In the genomic region with DNA sequence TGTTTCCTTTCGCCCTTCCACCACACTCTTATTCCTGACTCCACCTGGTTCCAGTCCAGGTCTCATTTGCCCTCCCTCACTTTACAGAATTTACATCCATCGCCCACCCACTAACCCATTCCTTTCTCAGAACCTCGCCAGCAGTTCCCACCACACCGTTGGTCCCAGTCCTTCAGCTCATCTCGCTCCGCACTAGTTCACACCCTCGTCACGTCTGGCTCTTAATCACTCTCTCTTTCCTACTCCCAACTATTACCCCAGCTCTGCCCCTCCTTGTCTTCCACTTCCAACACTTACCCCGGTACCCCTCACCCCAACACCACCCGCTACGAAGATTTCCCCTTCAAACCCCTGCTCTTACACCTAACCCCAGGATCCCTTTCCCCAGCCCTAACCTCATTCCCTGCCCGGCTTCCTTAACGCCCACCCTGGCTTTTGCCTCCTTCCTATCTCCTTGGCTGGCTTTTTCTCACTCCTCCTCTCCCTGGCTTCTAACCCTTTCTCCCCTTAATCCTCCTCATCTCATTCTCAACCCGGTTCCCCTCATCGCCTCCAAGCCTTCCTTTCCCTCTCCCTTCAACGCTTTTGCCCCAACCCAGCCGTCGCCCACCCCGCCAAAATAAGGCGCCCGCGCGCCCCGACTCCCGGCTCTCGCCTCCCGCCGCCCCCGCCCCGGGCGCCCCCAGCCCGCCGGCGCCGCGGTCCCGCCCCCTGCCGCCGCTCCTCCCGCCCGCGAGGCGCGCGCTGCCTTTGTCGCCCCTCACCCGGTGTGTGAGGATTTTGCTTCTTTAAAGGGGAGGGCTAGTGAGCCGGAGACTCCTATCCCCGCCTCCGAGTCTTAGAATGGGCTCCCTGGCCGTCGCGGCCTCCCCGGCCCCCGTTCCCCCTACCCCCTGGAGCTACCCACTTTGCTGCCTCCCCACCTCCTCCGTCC, we compare ENCODE assay signal across 8 cellular contexts. TPM values are rescaled to one million over a fixed set of nuclear protein-coding genes. Genes with fewer than 3 reads are reported as not detected.
DNase-seq lines count a peak whose midpoint lies in the region; ATAC-seq, FAIRE-seq and TF ChIP-seq lines count a peak whose summit lies in the region.

No MANE protein-coding gene starts in this region.

- H3K9me3 ChIP-seq in psoas muscle = no peaks in the 10 kb centered on the region

- TF ChIP-seq CTCF in activated B cell treated with CpG ODN at 0.5 μM for 24 hours (IDR thresholded peaks at IDR 0.05) (no peak), glutamatergic neuron (IDR thresholded peaks at IDR 0.05; ENCODE audit: partially characterized antibody, unreplicated experiment) (no peak), psoas muscle (IDR thresholded peaks at IDR 0.05) (no peak)

- peak overlapping the region; percentile 81 for H3K4me3 ChIP-seq in psoas muscle

- POLR2A ChIA-PET in activated B cell treated with CpG ODN at 0.5 μM for 24 hours (lab: Charles Lee) = interaction anchor here (0.5 to 5.5 kb wide), 26 partner anchors 8 to 991 kb away, joined by 3 to 60 read pairs (median 6); partner anchors contain the start of genes BICRAL, BYSL, MED20 and TAF8

- H3K36me3 Mint-ChIP-seq in activated B cell treated with CpG ODN at 0.5 μM for 24 hours (ENCODE audit: low read depth) (peaks cover 8% of the 10 kb centered on the region), glutamatergic neuron (ENCODE audit: unreplicated experiment) (no peaks in the 10 kb centered on the region)

- FAIRE-seq in HTR-8/SVneo (lab: Jason Lieb, UNC) = no peak

- H3K27me3 Mint-ChIP-seq in activated B cell treated with CpG ODN at 0.5 μM for 24 hours = no peaks in the 10 kb centered on the region
- H3K27me3 Mint-ChIP-seq in glutamatergic neuron (ENCODE audit: unreplicated experiment) = peaks cover 4% of the 10 kb centered on the region

- H3K27ac Mint-ChIP-seq in activated B cell treated with CpG ODN at 0.5 μM for 24 hours (peak overlapping the region; percentile 95), glutamatergic neuron (ENCODE audit: unreplicated experiment) (no peak overlapping the region)

- peak overlapping the region; percentile 81 for H3K27ac ChIP-seq in psoas muscle

- H3K9me3 Mint-ChIP-seq in activated B cell treated with CpG ODN at 0.5 μM for 24 hours = no peaks in the 10 kb centered on the region
- H3K9me3 Mint-ChIP-seq in glutamatergic neuron (ENCODE audit: unreplicated experiment) = no peaks in the 10 kb centered on the region

- CTCF ChIA-PET in activated B cell treated with CpG ODN at 0.5 μM for 24 hours (lab: Charles Lee) = interaction anchor here (0.7 to 3.0 kb wide), 4 partner anchors 27 to 150 kb away, joined by 3 to 21 read pairs (median 8); partner anchors contain the start of genes BYSL and MED20

- intact Hi-C loops in activated B cell treated with CpG ODN at 0.5 μM for 24 hours (cut with micrococcal nuclease) = loop anchor here (1.0 to 5.0 kb wide), 8 partner anchors 27 to 1878 kb away; partner anchors contain the start of genes BYSL, CCND3, MED20 and NFYA
- intact Hi-C loops in psoas muscle (cut with DNase I) = loop anchor here in 1 of 2 donors (10.0 kb wide), 1 partner anchor 110 kb away; the partner anchor contains the start of genes PRICKLE4 and TOMM6

- H3K27me3 ChIP-seq in psoas muscle (ENCODE audit: insufficient read depth in 3 of 3, low read length in 2 of 3) = no peaks in the 10 kb centered on the region

- ATAC-seq in GM21447 (IDR thresholded peaks at IDR 0.05; ENCODE audit: unreplicated experiment) = peak; percentile 18
- ATAC-seq in activated B cell treated with CpG ODN at 0.5 μM for 24 hours (ENCODE audit: low read depth) = peak; percentile 40
- ATAC-seq in psoas muscle = peak; percentile 50 to 77 (median 60)

- DNase-seq in ELF-1 (ENCODE audit: low read depth, low spot score) = peak; percentile 39
- DNase-seq in HTR-8/SVneo (ENCODE audit: insufficient read length, low spot score) = peak; percentile 25
- no peak for DNase-seq in activated B cell treated with CpG ODN at 0.5 μM for 24 hours
- DNase-seq in glutamatergic neuron = peak; percentile 77
- DNase-seq in psoas muscle = no peak
- no peak for DNase-seq in effector CD4-positive, alpha-beta T cell
- DNase-seq in NOMO-1 treated with dmso at 0.1 percent for 144 hours (lab: John Stamatoyannopoulos, UW; ENCODE audit: unreplicated experiment) = no peak

- WGBS in psoas muscle, 3 donors = 1 to 3% (median 3%) methylated on average over 47 to 56 of the region's 56 CpGs

- peaks cover 16% of the 10 kb centered on the region for H3K4me1 ChIP-seq in psoas muscle

- H3K36me3 ChIP-seq in psoas muscle (ENCODE audit: insufficient read depth in 1 of 2, low read depth in 1 of 2) = no peaks in the 10 kb centered on the region

- H3K4me1 Mint-ChIP-seq in activated B cell treated with CpG ODN at 0.5 μM for 24 hours = peaks cover 14% of the 10 kb centered on the region
- H3K4me1 Mint-ChIP-seq in glutamatergic neuron (ENCODE audit: low read depth, unreplicated experiment) = no peaks in the 10 kb centered on the region

- no peak overlapping the region for H3K4me3 Mint-ChIP-seq in activated B cell treated with CpG ODN at 0.5 μM for 24 hours
- peak overlapping the region; percentile 91 for H3K4me3 Mint-ChIP-seq in glutamatergic neuron (ENCODE audit: unreplicated experiment)

RNA-seq across cellular contexts. Expression of gene USP49, which starts 0.5 kb away (rescaled TPM):
- 7.7 and 8.0 TPM in 2 replicates for total RNA-seq in activated B cell treated with CpG ODN at 0.5 μM for 24 hours
- total RNA-seq in glutamatergic neuron (ENCODE audit: unreplicated experiment) = 14.7 TPM
- total RNA-seq in psoas muscle = 1 to 10 TPM in 3 of 4 donors, under 1 TPM in 1; 0.75 to 1.6 (median 1.3) TPM
- under 1 TPM; 0.38 to 0.84 (median 0.66) TPM for polyA plus RNA-seq in psoas muscle

RNA-seq across cellular contexts. Expression of gene MED20, which starts 26.3 kb away (rescaled TPM):
- total RNA-seq in activated B cell treated with CpG ODN at 0.5 μM for 24 hours (21.1 and 22.2 TPM in 2 replicates), glutamatergic neuron (ENCODE audit: unreplicated experiment) (30.9 TPM), psoas muscle (10 to 100 TPM; 12.9 to 19.6 (median 15.0) TPM)
- polyA plus RNA-seq in psoas muscle = 10 to 100 TPM in 2 of 3 donors, 1 to 10 TPM in 1; 9.2 to 28.1 (median 18.5) TPM

RNA-seq across cellular contexts. Expression of gene BYSL, which starts 26.7 kb away (rescaled TPM):
- 39.5 and 43.2 TPM in 2 replicates for total RNA-seq in activated B cell treated with CpG ODN at 0.5 μM for 24 hours
- total RNA-seq in glutamatergic neuron (ENCODE audit: unreplicated experiment) = 36.2 TPM
- 10 to 100 TPM; 20.3 to 47.5 (median 35.2) TPM for total RNA-seq in psoas muscle
- polyA plus RNA-seq in psoas muscle = 10 to 100 TPM; 29.0 to 55.5 (median 30.1) TPM

RNA-seq across cellular contexts. Expression of gene CCND3, which starts 47.0 kb away (rescaled TPM):
- total RNA-seq in activated B cell treated with CpG ODN at 0.5 μM for 24 hours (70.7 and 75.2 TPM in 2 replicates), glutamatergic neuron (ENCODE audit: unreplicated experiment) (27.1 TPM), psoas muscle (10 to 100 TPM in 3 of 4 donors, 1 to 10 TPM in 1; 9.2 to 19.9 (median 16.7) TPM)
- polyA plus RNA-seq in psoas muscle = 10 to 100 TPM; 20.3 to 29.1 (median 20.5) TPM

Comparison
In these comparisons a context has a peak if more than half of its experiments do, and no peak if none do; other contexts are left out.
1. DNase-seq: peak in ELF-1 (single experiment), HTR-8/SVneo (single experiment) and glutamatergic neuron (single experiment); none in activated B cell treated with CpG ODN at 0.5 μM for 24 hours (single experiment), psoas muscle (0 of 2), effector CD4-positive, alpha-beta T cell (single experiment) and NOMO-1 treated with dmso at 0.1 percent for 144 hours (single experiment).
2. Peak in every context shown above with its lines, with median percentiles within 50 percentile points of each other: ATAC-seq.